ENCODE assay signal across 8 cellular contexts in genomic region chr2:207625014-207625755, GRCh38. TPM values are rescaled to one million over a fixed set of nuclear protein-coding genes. Genes with fewer than 3 reads are reported as not detected.
A peak's percentile ranks its signal among the peaks of the same experiment; 100 is the strongest.
DNase-seq lines count a peak whose midpoint lies in the region; ATAC-seq, FAIRE-seq and TF ChIP-seq lines count a peak whose summit lies in the region.

TSS of gene METTL21A (minus strand) at chr2:207625394. CDS start at chr2:207624375, 1,019 bp downstream.

- peaks cover 67% of the 10 kb centered on the region for H3K4me1 ChIP-seq in HepG2 (ENCODE audit: insufficient read depth, low read length)

- peak within 1 kb of the TSS; percentile 80 to 92 (median 89) for H3K4me3 ChIP-seq in HepG2 (replicated peaks in 1 of 3; ENCODE audit: insufficient read depth in 1 of 3, low read depth in 2 of 3, low read length in 3 of 3)

- ATAC-seq in GM19351 (IDR thresholded peaks at IDR 0.05; ENCODE audit: unreplicated experiment) (peak; percentile 50), HG03520 (IDR thresholded peaks at IDR 0.05; ENCODE audit: unreplicated experiment) (peak; percentile 61), HepG2 (peak; percentile 80)

- H3K4me1 Mint-ChIP-seq in CD14-positive monocyte = peaks cover 50% of the 10 kb centered on the region
- peaks cover 45% of the 10 kb centered on the region for H3K4me1 Mint-ChIP-seq in dendritic cell treated with granulocyte-macrophage colony-stimulating factor and Interleukin-4, amounts not matched to agents 40 ng/mL and 50 ng/mL, for 4 days (ENCODE audit: low read depth)

- H3K4me2 ChIP-seq in HepG2 (ENCODE audit: low read depth, low read length) = peak within 1 kb of the TSS; percentile 92

- H3K27me3 ChIP-seq in HepG2 (ENCODE audit: control insufficient read depth in 1 of 2, insufficient read depth in 2 of 2, low read length in 2 of 2) = no peaks in the 10 kb centered on the region; a peak in 1 of 5 replicates

- TF ChIP-seq CTCF in CD14-positive monocyte (IDR thresholded peaks at IDR 0.05) (peak; percentile 61), HepG2 (CRISPR knock-in tag; IDR thresholded peaks at IDR 0.05) (peak; percentile 92)

- no TSS peak for BruUV-seq in HepG2 (replicated peaks; lab: Mats Ljungman, UMichigan)

- H2AFZ ChIP-seq in HepG2 (ENCODE audit: low read length) = peak within 1 kb of the TSS; percentile 48

- TF ChIP-seq EP300 in HepG2 (IDR thresholded peaks at IDR 0.05; ENCODE audit: low read depth in 2 of 2, low read length in 2 of 2) (peak in 1 of 2 experiments; percentile 68; a peak in 3 of 4 replicates), HepG2 (CRISPR knock-in tag; IDR thresholded peaks at IDR 0.05; ENCODE audit: borderline replicate concordance) (peak; percentile 46; the same call in 1 of the 2 replicates)

- intact Hi-C loops in CD14-positive monocyte (cut with micrococcal nuclease) = loop anchor here (2.0 to 10.0 kb wide), 4 partner anchors 37 to 420 kb away; partner anchors contain the start of gene CCNYL1 (in 2 of the 2)
- intact Hi-C loops in dendritic cell treated with granulocyte-macrophage colony-stimulating factor and Interleukin-4, amounts not matched to agents 40 ng/mL and 50 ng/mL, for 4 days (cut with micrococcal nuclease) = loop anchor here (1.0 to 10.0 kb wide), 4 partner anchors 86 to 641 kb away; partner anchors contain the start of genes CCNYL1, PIKFYVE and PLEKHM3
- intact Hi-C loops in HepG2 (cut with micrococcal nuclease; ENCODE audit: unreplicated experiment) = loop anchor here (1.0 to 10.0 kb wide), 7 partner anchors 67 to 640 kb away; partner anchors contain the start of gene CCNYL1

- peak; percentile 83 to 88 for TF ChIP-seq POLR2A in HepG2 (IDR thresholded peaks at IDR 0.05; ENCODE audit: insufficient read depth in 1 of 2, low read depth in 2 of 2, low read length in 2 of 2)

- DNase-seq in CD14-positive monocyte (ENCODE audit: low spot score) (peak; percentile 89), NCI-H748 (lab: John Stamatoyannopoulos, UW; ENCODE audit: unreplicated experiment) (peak; percentile 94), HepG2 (ENCODE audit: low spot score) (peak; percentile 94)
- peak; percentile 94 for DNase-seq in activated CD4-positive, alpha-beta T cell treated with anti-CD3 and anti-CD28 coated beads, Interleukin-2, amount 50 U/mL, for 1 hour
- peak; percentile 95 for DNase-seq in stimulated activated CD4-positive, alpha-beta T cell treated with anti-CD3 and anti-CD28 coated beads, Interleukin-4, amount 100 ng/mL, for 24 hours

- H4K20me1 ChIP-seq in HepG2 (ENCODE audit: insufficient read depth, low read length) = no peaks in the 10 kb centered on the region

- H3K27ac ChIP-seq in HepG2 (ENCODE audit: extremely low read length, insufficient read depth, low read length) = peak within 1 kb of the TSS; percentile 87

- POLR2A ChIA-PET in HepG2 (lab: Yijun Ruan, JAX) = interaction anchor here (0.6 to 3.7 kb wide), 34 partner anchors 8 to 641 kb away, joined by 3 to 67 read pairs (median 4); partner anchors contain the start of genes CCNYL1, CREB1, IDH1 and KLF7

- peaks cover 7 to 9% of the 10 kb centered on the region in 2 donors for H3K36me3 Mint-ChIP-seq in CD14-positive monocyte
- H3K36me3 Mint-ChIP-seq in dendritic cell treated with granulocyte-macrophage colony-stimulating factor and Interleukin-4, amounts not matched to agents 40 ng/mL and 50 ng/mL, for 4 days (ENCODE audit: low read depth) = peaks cover 44% of the 10 kb centered on the region

- H3K9ac ChIP-seq in HepG2 (ENCODE audit: insufficient read depth, low read depth, low read length) = peak within 1 kb of the TSS; percentile 96

- WGBS in HepG2 (ENCODE audit: low lambda C conversion rate) = under 1% methylated on average over 33 of the region's 79 CpGs

- peak within 1 kb of the TSS; percentile 95 to 98 (median 97) for H3K27ac Mint-ChIP-seq in CD14-positive monocyte
- H3K27ac Mint-ChIP-seq in dendritic cell treated with granulocyte-macrophage colony-stimulating factor and Interleukin-4, amounts not matched to agents 40 ng/mL and 50 ng/mL, for 4 days = peak within 1 kb of the TSS; percentile 95

- CTCF ChIA-PET in HepG2 (lab: Yijun Ruan, JAX; ENCODE audit: low intra/inter-chr PET ratio, low total read pairs) = interaction anchor here (0.7 to 2.0 kb wide), 5 partner anchors 86 to 447 kb away, joined by 3 to 9 read pairs (median 5); partner anchors contain the start of gene CCNYL1

- H3K36me3 ChIP-seq in HepG2 (replicated peaks in 1 of 2; ENCODE audit: control insufficient read depth in 1 of 2, insufficient read depth in 2 of 2, low read length in 2 of 2) = peaks cover 6 to 22% of the 10 kb centered on the region in 2 experiments

- FAIRE-seq in HepG2 (lab: Jason Lieb, UNC) = no peak

- H3K4me3 Mint-ChIP-seq in CD14-positive monocyte = peak within 1 kb of the TSS; percentile 95 to 97
- peak within 1 kb of the TSS; percentile 91 for H3K4me3 Mint-ChIP-seq in dendritic cell treated with granulocyte-macrophage colony-stimulating factor and Interleukin-4, amounts not matched to agents 40 ng/mL and 50 ng/mL, for 4 days

- in situ Hi-C loops in HepG2 (cut with HindIII; ENCODE audit: extremely low pct_ligation_motif_present, low pct_unique_long_range_greater_than_20kb) = loop anchor here (5.0 to 10.0 kb wide), 3 partner anchors 87 to 407 kb away; partner anchors contain the start of gene CCNYL1

- no peaks in the 10 kb centered on the region for H3K27me3 Mint-ChIP-seq in CD14-positive monocyte (ENCODE audit: low read depth in 3 of 3)
- H3K27me3 Mint-ChIP-seq in dendritic cell treated with granulocyte-macrophage colony-stimulating factor and Interleukin-4, amounts not matched to agents 40 ng/mL and 50 ng/mL, for 4 days = no peaks in the 10 kb centered on the region

- no peaks in the 10 kb centered on the region for H3K9me3 Mint-ChIP-seq in CD14-positive monocyte
- H3K9me3 Mint-ChIP-seq in dendritic cell treated with granulocyte-macrophage colony-stimulating factor and Interleukin-4, amounts not matched to agents 40 ng/mL and 50 ng/mL, for 4 days = no peaks in the 10 kb centered on the region

- H3K79me2 ChIP-seq in HepG2 (ENCODE audit: insufficient read depth, low read length) = peaks cover 20% of the 10 kb centered on the region

- no peaks in the 10 kb centered on the region for H3K9me3 ChIP-seq in HepG2 (ENCODE audit: low read length)

- TF ChIP-seq RAD21 in HepG2 (CRISPR knock-in tag; IDR thresholded peaks at IDR 0.05) = peak; percentile 69

TF ChIP-seq in HepG2, 621 proteins besides CTCF, POLR2A, EP300 and RAD21 (continues in another document):
- no peak for TF ChIP-seq GPBP1L1 (CRISPR knock-in tag; IDR thresholded peaks at IDR 0.05)
- 0 out of 2 replicates have a peak, but pooled peaks have one; percentile 10 for TF ChIP-seq ZFP36L2 (CRISPR knock-in tag; IDR thresholded peaks at IDR 0.05)
- no peak for TF ChIP-seq ZBTB8A (CRISPR knock-in tag; IDR thresholded peaks at IDR 0.05; ENCODE audit: borderline replicate concordance, low read depth)
- no peak for TF ChIP-seq ZNF691 (CRISPR knock-in tag; IDR thresholded peaks at IDR 0.05; ENCODE audit: borderline replicate concordance, low read depth)
- TF ChIP-seq NFRKB (IDR thresholded peaks at IDR 0.05) = no peak

RNA-seq across cellular contexts. Expression of gene METTL21A, which starts in this region (rescaled TPM):
- polyA plus RNA-seq in CD14-positive monocyte (10 to 100 TPM; 44.7 to 47.0 TPM), HepG2 (2011; rRNA removed) (36.7 and 42.4 TPM in 2 replicates)
- total RNA-seq in HepG2 (2016; rRNA removed; fragmentation: Illumina TruSeq; extraction: Trizol) = 61.2 and 65.1 TPM in 2 replicates
- 110 and 117 TPM in 2 replicates for total RNA-seq in HepG2 (2016; cell fraction: cytosol; rRNA removed; fragmentation: Illumina TruSeq; extraction: Trizol; ENCODE audit: low read depth)
- total RNA-seq in HepG2 (2016; cell fraction: insoluble cytoplasmic fraction; rRNA removed; fragmentation: Illumina TruSeq; extraction: Trizol) = 62.0 and 64.9 TPM in 2 replicates
- total RNA-seq in HepG2 (2016; cell fraction: membrane; rRNA removed; fragmentation: Illumina TruSeq; extraction: Trizol) = 135 and 136 TPM in 2 replicates
- total RNA-seq in HepG2 (2016; cell fraction: nucleus; rRNA removed; fragmentation: Illumina TruSeq; extraction: Trizol) = 39.0 and 46.9 TPM in 2 replicates
- 38.0 and 38.7 TPM in 2 replicates for polyA plus RNA-seq in HepG2 (2011; cell fraction: cytosol; rRNA removed)
- 13.1 and 16.8 TPM in 2 replicates for polyA plus RNA-seq in HepG2 (2011; cell fraction: nucleus; rRNA removed)
- polyA plus RNA-seq in HepG2 (2012) = 43.7 and 48.9 TPM in 2 replicates
- 134 and 160 TPM in 2 replicates for polyA plus RNA-seq in HepG2 (2016; cell fraction: cytosol; fragmentation: Illumina TruSeq; extraction: Trizol; ENCODE audit: low read depth)
- polyA plus RNA-seq in HepG2 (2016; cell fraction: insoluble cytoplasmic fraction; fragmentation: Illumina TruSeq; extraction: Trizol; ENCODE audit: low read depth) = 66.9 and 74.4 TPM in 2 replicates
- 130 and 138 TPM in 2 replicates for polyA plus RNA-seq in HepG2 (2016; cell fraction: membrane; fragmentation: Illumina TruSeq; extraction: Trizol; ENCODE audit: low read depth)
- polyA plus RNA-seq in HepG2 (2016; cell fraction: nucleus; fragmentation: Illumina TruSeq; extraction: Trizol; ENCODE audit: insufficient read depth, low read depth) = 69.6 and 71.3 TPM in 2 replicates
- polyA minus RNA-seq in HepG2 (2011; rRNA and poly(A)+ RNA removed; ENCODE audit: low replicate concordance) = 10.4 and 23.3 TPM in 2 replicates
- 19.6 and 24.8 TPM in 2 replicates for polyA minus RNA-seq in HepG2 (2011; cell fraction: cytosol; rRNA and poly(A)+ RNA removed)
- polyA minus RNA-seq in HepG2 (2011; cell fraction: nucleus; rRNA and poly(A)+ RNA removed) = 22.7 and 31.5 TPM in 2 replicates

Comparison
In these comparisons a context has a peak if more than half of its experiments do, and no peak if none do; other contexts are left out.
1. Peak in every context shown above with its lines: DNase-seq, ATAC-seq, H3K4me3 ChIP-seq and H3K27ac ChIP-seq.